In the genomic region with DNA sequence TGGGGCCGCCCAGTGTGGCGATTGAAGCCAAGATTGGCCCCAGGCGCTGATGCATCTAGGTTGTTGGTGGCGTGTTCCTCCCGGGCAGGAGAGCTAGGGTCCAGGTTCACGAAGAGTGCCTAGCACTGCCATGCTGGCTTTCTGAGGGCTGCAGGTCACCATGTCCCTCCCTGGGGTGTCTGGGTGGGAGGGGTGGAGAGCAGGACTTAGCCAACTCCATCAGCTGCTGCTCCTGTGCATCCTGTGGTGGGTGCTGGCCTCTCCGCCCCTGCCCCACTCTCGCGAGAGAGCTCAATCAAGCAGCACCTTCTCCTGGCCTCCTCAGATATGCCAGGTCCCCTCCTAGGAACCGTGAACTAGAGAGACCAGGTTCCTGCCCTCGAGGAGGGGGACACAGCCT, we compare ENCODE assay signal across 14 cellular contexts. TPM values are rescaled to one million over a fixed set of nuclear protein-coding genes. Genes with fewer than 3 reads are reported as not detected.
DNase-seq lines count a peak whose midpoint lies in the region; ATAC-seq, FAIRE-seq and TF ChIP-seq lines count a peak whose summit lies in the region.
"Had no signal": no experiment of that assay in that cellular context is flagged by ENCODE, and none has a peak within 500 bp of the region (broad histone marks: within the 10 kb centered on the region; RNA-seq: fewer than 3 reads in every experiment).

No MANE protein-coding gene starts in this region.

- H3K4me3 ChIP-seq in keratinocyte (ENCODE audit: control insufficient read depth in 2 of 3, extremely low read depth in 1 of 3, insufficient read depth in 2 of 3, low read depth in 1 of 3, low read length in 3 of 3) = no peak overlapping the region
- H3K4me3 ChIP-seq: smooth muscle cell had no signal

- CTCF ChIA-PET in WTC11 (lab: Charles Lee) = interaction anchor here (0.5 to 5.8 kb wide), 5 partner anchors 10 to 133 kb away, joined by 4 to 46 read pairs (median 25); no protein-coding TSS in a partner anchor

- no peak overlapping the region for H3K27ac ChIP-seq in keratinocyte (ENCODE audit: control insufficient read depth, insufficient read depth, low read length)
- H3K27ac ChIP-seq: HL-60 had no signal

- no peaks in the 10 kb centered on the region for H3K9me3 Mint-ChIP-seq in natural killer cell treated with Interleukin-12 subunit alpha and Interleukin-12 subunit beta and Interleukin-15 and Interleukin-18, amount 100 ng/mL, for 72 hours
- H3K9me3 Mint-ChIP-seq in natural killer cell (no peaks in the 10 kb centered on the region), WTC11 (no peaks in the 10 kb centered on the region)
- no peaks in the 10 kb centered on the region for H3K9me3 Mint-ChIP-seq in T-helper 2 cell treated with Interferon-gamma antibody and Interleukin-4, amounts not matched to agents 5 μg/mL and 100 μg/mL, for 36 hours

- H3K4me3 Mint-ChIP-seq in natural killer cell treated with Interleukin-12 subunit alpha and Interleukin-12 subunit beta and Interleukin-15 and Interleukin-18, amount 100 ng/mL, for 72 hours = peak overlapping the region; percentile 94
- no peak overlapping the region for H3K4me3 Mint-ChIP-seq in natural killer cell
- H3K4me3 Mint-ChIP-seq in WTC11 = peak overlapping the region; percentile 93; the same call in 1 of the 2 replicates
- H3K4me3 Mint-ChIP-seq in T-helper 2 cell treated with Interferon-gamma antibody and Interleukin-4, amounts not matched to agents 5 μg/mL and 100 μg/mL, for 36 hours = no peak overlapping the region

- H2AFZ ChIP-seq in keratinocyte (ENCODE audit: control insufficient read depth, low read length) = no peak overlapping the region

- peaks cover 12 to 22% of the 10 kb centered on the region in 2 donors for H3K4me1 Mint-ChIP-seq in natural killer cell treated with Interleukin-12 subunit alpha and Interleukin-12 subunit beta and Interleukin-15 and Interleukin-18, amount 100 ng/mL, for 72 hours (ENCODE audit: low read depth in 2 of 2)
- H3K4me1 Mint-ChIP-seq in natural killer cell (peaks cover 21 to 47% of the 10 kb centered on the region in 2 donors), WTC11 (peaks cover 15% of the 10 kb centered on the region)
- H3K4me1 Mint-ChIP-seq in T-helper 2 cell treated with Interferon-gamma antibody and Interleukin-4, amounts not matched to agents 5 μg/mL and 100 μg/mL, for 36 hours (ENCODE audit: low read depth) = peaks cover 13% of the 10 kb centered on the region

- no peak for FAIRE-seq in keratinocyte (lab: Jason Lieb, UNC)

- no peak overlapping the region for H3K9ac ChIP-seq in keratinocyte (ENCODE audit: control insufficient read depth, extremely low read depth, insufficient read depth, low read length)

- H3K4me1 ChIP-seq in keratinocyte (ENCODE audit: control insufficient read depth, extremely low read depth, insufficient read depth, low read length) = peaks cover 28% of the 10 kb centered on the region

- H3K27me3 Mint-ChIP-seq in natural killer cell treated with Interleukin-12 subunit alpha and Interleukin-12 subunit beta and Interleukin-15 and Interleukin-18, amount 100 ng/mL, for 72 hours = no peaks in the 10 kb centered on the region
- H3K27me3 Mint-ChIP-seq in natural killer cell (ENCODE audit: low read depth in 2 of 2) = no peaks in the 10 kb centered on the region
- H3K27me3 Mint-ChIP-seq in WTC11 (ENCODE audit: low read depth) = peaks cover under 1% of the 10 kb centered on the region
- peaks cover 2% of the 10 kb centered on the region for H3K27me3 Mint-ChIP-seq in T-helper 2 cell treated with Interferon-gamma antibody and Interleukin-4, amounts not matched to agents 5 μg/mL and 100 μg/mL, for 36 hours (ENCODE audit: low read depth)

- intact Hi-C loops in natural killer cell (cut with micrococcal nuclease) = no loop called here

- no peaks in the 10 kb centered on the region for H3K9me1 ChIP-seq in keratinocyte (ENCODE audit: control insufficient read depth, extremely low read depth, insufficient read depth, low read length)

- POLR2A ChIA-PET in WTC11 (lab: Charles Lee) = interaction anchor here (0.6 to 0.9 kb wide), 2 partner anchors 9 to 10 kb away, joined by 3 read pairs; no protein-coding TSS in a partner anchor

- no peak for DNase-seq in natural killer cell treated with Interleukin-12 subunit alpha and Interleukin-12 subunit beta and Interleukin-15 and Interleukin-18, amount 100 ng/mL, for 72 hours (ENCODE audit: low spot score)
- DNase-seq in natural killer cell = no peak
- DNase-seq in WTC11 (ENCODE audit: low spot score) = no peak
- no peak for DNase-seq in keratinocyte (ENCODE audit: low read depth, low spot score)
- DNase-seq in GM19238 (ENCODE audit: insufficient read length, low spot score) = no peak
- DNase-seq in NCI-H524 treated with DMSO at 0.1 percent for 48 hours (lab: John Stamatoyannopoulos, UW) = no peak
- no peak for DNase-seq in T-helper 2 cell treated with Interferon-gamma antibody and Interleukin-4, amounts not matched to agents 5 μg/mL and 100 μg/mL, for 36 hours (ENCODE audit: low spot score)
- DNase-seq in NCI-H526 treated with DMSO at 0.1 percent for 48 hours (lab: John Stamatoyannopoulos, UW) = no peak
- DNase-seq: BE2C, NCI-H1694, occipital lobe, RPMI8226 had no signal

- dilution Hi-C loops in keratinocyte (cut with MboI; ENCODE audit: extremely low pct_ligation_motif_present, low sequenced_read_pairs) = no loop called here

- H3K27ac Mint-ChIP-seq in natural killer cell treated with Interleukin-12 subunit alpha and Interleukin-12 subunit beta and Interleukin-15 and Interleukin-18, amount 100 ng/mL, for 72 hours = peak overlapping the region in 1 of 2 donors; percentile 85
- H3K27ac Mint-ChIP-seq in natural killer cell (peak overlapping the region in 1 of 2 donors; percentile 58), WTC11 (no peak overlapping the region)
- H3K27ac Mint-ChIP-seq in T-helper 2 cell treated with Interferon-gamma antibody and Interleukin-4, amounts not matched to agents 5 μg/mL and 100 μg/mL, for 36 hours = no peak overlapping the region

- ATAC-seq in natural killer cell treated with Interleukin-12 subunit alpha and Interleukin-12 subunit beta and Interleukin-15 and Interleukin-18, amount 100 ng/mL, for 72 hours = no peak
- no peak for ATAC-seq in natural killer cell
- no peak for ATAC-seq in WTC11

- H3K36me3 Mint-ChIP-seq in natural killer cell treated with Interleukin-12 subunit alpha and Interleukin-12 subunit beta and Interleukin-15 and Interleukin-18, amount 100 ng/mL, for 72 hours = no peaks in the 10 kb centered on the region
- no peaks in the 10 kb centered on the region for H3K36me3 Mint-ChIP-seq in natural killer cell
- H3K36me3 Mint-ChIP-seq in WTC11 = no peaks in the 10 kb centered on the region
- peaks cover 3% of the 10 kb centered on the region for H3K36me3 Mint-ChIP-seq in T-helper 2 cell treated with Interferon-gamma antibody and Interleukin-4, amounts not matched to agents 5 μg/mL and 100 μg/mL, for 36 hours (ENCODE audit: low read depth)

- H3K9me3 ChIP-seq in keratinocyte (ENCODE audit: control insufficient read depth, low read depth, low read length) = no peaks in the 10 kb centered on the region
- H3K9me3 ChIP-seq: BE2C had no signal

- peaks cover 8 to 19% of the 10 kb centered on the region in 2 experiments for H3K36me3 ChIP-seq in keratinocyte (ENCODE audit: control insufficient read depth in 2 of 2, extremely low read depth in 1 of 2, insufficient read depth in 2 of 2, low read length in 2 of 2)

- H4K20me1 ChIP-seq in keratinocyte (ENCODE audit: control insufficient read depth, extremely low read depth, insufficient read depth, low read length) = no peaks in the 10 kb centered on the region

- H3K4me2 ChIP-seq in keratinocyte (ENCODE audit: control insufficient read depth, extremely low read depth, insufficient read depth, low read depth, low read length) = peak overlapping the region; percentile 94

- H3K79me2 ChIP-seq in keratinocyte (ENCODE audit: control insufficient read depth, insufficient read depth, low read length) = peaks cover 32% of the 10 kb centered on the region

- TF ChIP-seq CTCF in natural killer cell (IDR thresholded peaks at IDR 0.05) (no peak), WTC11 (IDR thresholded peaks at IDR 0.05) (no peak), keratinocyte (optimal IDR thresholded peaks at IDR 0.05 in 1 of 3, IDR thresholded peaks at IDR 0.05 in 1 of 3, conservative IDR thresholded peaks at IDR 0.05 in 1 of 3; ENCODE audit: extremely low read depth in 1 of 3, insufficient read depth in 2 of 3, low read length in 3 of 3) (no peak)

- H3K27me3 ChIP-seq in keratinocyte (ENCODE audit: control insufficient read depth, extremely low read depth, insufficient read depth, low read length) = no peaks in the 10 kb centered on the region
- H3K27me3 ChIP-seq: BE2C had no signal

RNA-seq across cellular contexts. Expression of gene TRMT61A, which starts 1.8 kb away (rescaled TPM):
- total RNA-seq in natural killer cell treated with Interleukin-12 subunit alpha and Interleukin-12 subunit beta and Interleukin-15 and Interleukin-18, amount 100 ng/mL, for 72 hours = 10 to 100 TPM; 13.2 to 29.7 TPM
- total RNA-seq in natural killer cell (1 to 10 TPM; 8.1 to 9.4 (median 9.1) TPM), WTC11 (2021) (11.8 to 15.5 TPM (median 12.3 TPM) in 3 replicates)
- 4.4 to 8.9 TPM (median 5.9 TPM) in 3 replicates for polyA plus RNA-seq in keratinocyte
- 0.64 TPM for polyA plus RNA-seq in keratinocyte (2011; ENCODE audit: low read depth)
- polyA plus RNA-seq in keratinocyte (2011; cell fraction: cytosol; rRNA removed) = 3.7 and 9.9 TPM in 2 replicates
- polyA plus RNA-seq in keratinocyte (2011; cell fraction: nucleus; rRNA removed) = 8.1 and 10.7 TPM in 2 replicates
- polyA plus RNA-seq in keratinocyte (2012; ENCODE audit: low replicate concordance) = 5.2 and 10.0 TPM in 2 replicates
- polyA minus RNA-seq in keratinocyte = 2.1 to 5.0 TPM (median 3.2 TPM) in 3 replicates
- 8.8 TPM for polyA minus RNA-seq in keratinocyte (2011; cell fraction: cytosol; rRNA and poly(A)+ RNA removed)
- 5.4 and 6.7 TPM in 2 replicates for polyA minus RNA-seq in keratinocyte (2011; cell fraction: nucleus; rRNA and poly(A)+ RNA removed)

RNA-seq across cellular contexts. Expression of gene CKB, which starts 8.2 kb away (rescaled TPM):
- 1 to 10 TPM; 3.0 to 4.6 TPM for total RNA-seq in natural killer cell treated with Interleukin-12 subunit alpha and Interleukin-12 subunit beta and Interleukin-15 and Interleukin-18, amount 100 ng/mL, for 72 hours
- total RNA-seq in natural killer cell (10 to 100 TPM in 1 of 3 donors, 1 to 10 TPM in 2; 4.0 to 37.4 (median 9.0) TPM), WTC11 (2021) (529 to 555 TPM (median 531 TPM) in 3 replicates)
- 8.2 to 60.7 TPM (median 10.0 TPM) in 3 replicates for polyA plus RNA-seq in keratinocyte
- polyA plus RNA-seq in keratinocyte (2011; ENCODE audit: low read depth) = 94.1 TPM
- 15.4 and 80.5 TPM in 2 replicates for polyA plus RNA-seq in keratinocyte (2011; cell fraction: cytosol; rRNA removed)
- 49.1 and 79.4 TPM in 2 replicates for polyA plus RNA-seq in keratinocyte (2011; cell fraction: nucleus; rRNA removed)
- 16.1 and 59.8 TPM in 2 replicates for polyA plus RNA-seq in keratinocyte (2012; ENCODE audit: low replicate concordance)
- 4.6 to 13.7 TPM (median 11.2 TPM) in 3 replicates for polyA minus RNA-seq in keratinocyte
- polyA minus RNA-seq in keratinocyte (2011; cell fraction: cytosol; rRNA and poly(A)+ RNA removed) = 58.3 TPM
- 7.6 and 11.1 TPM in 2 replicates for polyA minus RNA-seq in keratinocyte (2011; cell fraction: nucleus; rRNA and poly(A)+ RNA removed)

RNA-seq across cellular contexts. Expression of gene BAG5, which starts 31.6 kb away (rescaled TPM):
- total RNA-seq in natural killer cell treated with Interleukin-12 subunit alpha and Interleukin-12 subunit beta and Interleukin-15 and Interleukin-18, amount 100 ng/mL, for 72 hours = 10 to 100 TPM; 27.4 to 29.6 TPM
- 10 to 100 TPM; 36.1 to 48.0 (median 47.0) TPM for total RNA-seq in natural killer cell
- 23.9 to 29.2 TPM (median 24.8 TPM) in 3 replicates for total RNA-seq in WTC11 (2021)
- 6.9 to 14.4 TPM (median 13.8 TPM) in 3 replicates for polyA plus RNA-seq in keratinocyte
- polyA plus RNA-seq in keratinocyte (2011; ENCODE audit: low read depth) = 120 TPM
- 9.5 and 14.2 TPM in 2 replicates for polyA plus RNA-seq in keratinocyte (2011; cell fraction: cytosol; rRNA removed)
- polyA plus RNA-seq in keratinocyte (2011; cell fraction: nucleus; rRNA removed) = 16.5 and 19.6 TPM in 2 replicates
- 20.1 and 21.2 TPM in 2 replicates for polyA plus RNA-seq in keratinocyte (2012; ENCODE audit: low replicate concordance)
- 9.9 to 18.6 TPM (median 13.9 TPM) in 3 replicates for polyA minus RNA-seq in keratinocyte
- 12.7 TPM for polyA minus RNA-seq in keratinocyte (2011; cell fraction: cytosol; rRNA and poly(A)+ RNA removed)
- 9.3 and 17.5 TPM in 2 replicates for polyA minus RNA-seq in keratinocyte (2011; cell fraction: nucleus; rRNA and poly(A)+ RNA removed)

RNA-seq across cellular contexts. Expression of gene COA8, which starts 31.9 kb away (rescaled TPM):
- total RNA-seq in natural killer cell treated with Interleukin-12 subunit alpha and Interleukin-12 subunit beta and Interleukin-15 and Interleukin-18, amount 100 ng/mL, for 72 hours = 10 to 100 TPM; 35.8 to 38.3 TPM
- total RNA-seq in natural killer cell (10 to 100 TPM; 22.2 to 32.0 (median 24.9) TPM), WTC11 (2021) (34.7 to 36.7 TPM (median 36.4 TPM) in 3 replicates)
- 20.6 to 26.1 TPM (median 24.8 TPM) in 3 replicates for polyA plus RNA-seq in keratinocyte
- polyA plus RNA-seq in keratinocyte (2011; ENCODE audit: low read depth) = 35.0 TPM
- 19.4 and 29.1 TPM in 2 replicates for polyA plus RNA-seq in keratinocyte (2011; cell fraction: cytosol; rRNA removed)
- 7.3 and 7.4 TPM in 2 replicates for polyA plus RNA-seq in keratinocyte (2011; cell fraction: nucleus; rRNA removed)
- polyA plus RNA-seq in keratinocyte (2012; ENCODE audit: low replicate concordance) = 43.4 and 43.6 TPM in 2 replicates
- 5.1 to 8.4 TPM (median 7.2 TPM) in 3 replicates for polyA minus RNA-seq in keratinocyte
- 14.8 TPM for polyA minus RNA-seq in keratinocyte (2011; cell fraction: cytosol; rRNA and poly(A)+ RNA removed)
- 3.4 and 8.8 TPM in 2 replicates for polyA minus RNA-seq in keratinocyte (2011; cell fraction: nucleus; rRNA and poly(A)+ RNA removed)

Comparison
In these comparisons a context has a peak if more than half of its experiments do, and no peak if none do; other contexts are left out.
1. H3K4me3 Mint-ChIP-seq: peak in natural killer cell treated with Interleukin-12 subunit alpha and Interleukin-12 subunit beta and Interleukin-15 and Interleukin-18, amount 100 ng/mL, for 72 hours (single experiment) and WTC11 (single experiment); none in natural killer cell (single experiment) and T-helper 2 cell treated with Interferon-gamma antibody and Interleukin-4, amounts not matched to agents 5 μg/mL and 100 μg/mL, for 36 hours (single experiment).
2. RNA of gene CKB, which starts 8.2 kb away (total RNA-seq): 529 to 555 TPM in WTC11; 4.0 to 37.4 TPM in natural killer cell and 3.0 to 4.6 TPM in natural killer cell treated with Interleukin-12 subunit alpha and Interleukin-12 subunit beta and Interleukin-15 and Interleukin-18, amount 100 ng/mL, for 72 hours; every median in the first group is over 10 times any median in the second.